ENCODE assay signal across 24 cellular contexts in genomic region chr2:238038203-238038602, GRCh38. TPM values are rescaled to one million over a fixed set of nuclear protein-coding genes. Genes with fewer than 3 reads are reported as not detected.
DNase-seq lines count a peak whose midpoint lies in the region; ATAC-seq, FAIRE-seq and TF ChIP-seq lines count a peak whose summit lies in the region.
"Had no signal": no experiment of that assay in that cellular context is flagged by ENCODE, and none has a peak within 500 bp of the region (broad histone marks: within the 10 kb centered on the region; RNA-seq: fewer than 3 reads in every experiment).

No MANE protein-coding gene starts in this region.

- H3K9me3 ChIP-seq in kidney (ENCODE audit: control insufficient read depth in 1 of 2, low read length in 2 of 2) (no peaks in the 10 kb centered on the region), neuronal stem cell (replicated peaks in 1 of 2; ENCODE audit: control insufficient read depth in 2 of 2, insufficient read depth in 1 of 2, low read depth in 1 of 2, low read length in 2 of 2) (no peaks in the 10 kb centered on the region)
- H3K9me3 ChIP-seq: A549; BLaER1 treated with 17β-estradiol and CSF1 and Interleukin-3, amounts not matched to agents 10 nM and 100 nM; Caco-2 had no signal

- no peak overlapping the region for H3K4ac ChIP-seq in neuronal stem cell (ENCODE audit: low read length)

- H3K4me3 ChIP-seq in kidney (ENCODE audit: low read length in 2 of 2), result no peak overlapping the region
- no peak overlapping the region for H3K4me3 ChIP-seq in neuronal stem cell (ENCODE audit: low read length in 2 of 2)
- H3K4me3 ChIP-seq: A549; BLaER1 treated with 17β-estradiol and CSF1 and Interleukin-3, amounts not matched to agents 10 nM and 100 nM had no signal

- H2BK12ac ChIP-seq in neuronal stem cell (ENCODE audit: low read length), result no peak overlapping the region

- H3K4me2 ChIP-seq in neuronal stem cell (ENCODE audit: insufficient read depth, low read length, poor library complexity, severe bottlenecking), result no peak overlapping the region
- H3K4me2 ChIP-seq: A549; BLaER1 treated with 17β-estradiol and CSF1 and Interleukin-3, amounts not matched to agents 10 nM and 100 nM had no signal

- WGBS in neuronal stem cell (ENCODE audit: extremely low coverage in 2 of 2, insufficient read length in 2 of 2, insufficient replicate concordance in 1 of 2), 2 donors, result no CpG with 5 or more reads among the region's 8 CpGs

- no peaks in the 10 kb centered on the region for H3K9me3 Mint-ChIP-seq in stimulated activated naive CD8-positive, alpha-beta T cell treated with anti-CD3 and anti-CD28 coated beads, Interleukin-15, amount 100 ng/mL, for 72 hours
- H3K9me3 Mint-ChIP-seq in stimulated activated effector memory CD8-positive, alpha-beta T cell treated with anti-CD3 and anti-CD28 coated beads, Interleukin-12 subunit alpha, Interleukin-12 subunit beta, amount 100 ng/mL, for 72 hours, result no peaks in the 10 kb centered on the region
- no peaks in the 10 kb centered on the region for H3K9me3 Mint-ChIP-seq in natural killer cell
- H3K9me3 Mint-ChIP-seq: CD4-positive, alpha-beta T cell; CD8-positive, alpha-beta T cell had no signal

- H3K9ac ChIP-seq in kidney (ENCODE audit: low read length in 2 of 2) (no peak overlapping the region), neuronal stem cell (ENCODE audit: low read depth, low read length, poor library complexity) (no peak overlapping the region)
- H3K9ac ChIP-seq: BLaER1 treated with 17β-estradiol and CSF1 and Interleukin-3, amounts not matched to agents 10 nM and 100 nM had no signal

- H3K4me1 Mint-ChIP-seq in stimulated activated naive CD8-positive, alpha-beta T cell treated with anti-CD3 and anti-CD28 coated beads, Interleukin-15, amount 100 ng/mL, for 72 hours, result peaks cover 12% of the 10 kb centered on the region
- peaks cover 10% of the 10 kb centered on the region for H3K4me1 Mint-ChIP-seq in stimulated activated effector memory CD8-positive, alpha-beta T cell treated with anti-CD3 and anti-CD28 coated beads, Interleukin-12 subunit alpha, Interleukin-12 subunit beta, amount 100 ng/mL, for 72 hours
- peaks cover 3 to 36% of the 10 kb centered on the region in 2 donors for H3K4me1 Mint-ChIP-seq in natural killer cell
- H3K4me1 Mint-ChIP-seq: B cell had no signal

- H3K36me3 ChIP-seq in kidney (ENCODE audit: control insufficient read depth in 1 of 2, insufficient read depth in 2 of 2, low read length in 2 of 2) (peaks cover 30 to 31% of the 10 kb centered on the region in 2 donors), neuronal stem cell (replicated peaks in 1 of 2; ENCODE audit: control insufficient read depth in 2 of 2, insufficient read depth in 2 of 2, low read length in 2 of 2) (peaks cover 23 to 86% of the 10 kb centered on the region in 2 donors)

- H3K36me3 Mint-ChIP-seq in stimulated activated effector memory CD8-positive, alpha-beta T cell treated with anti-CD3 and anti-CD28 coated beads, Interleukin-12 subunit alpha, Interleukin-12 subunit beta, amount 100 ng/mL, for 72 hours, result peaks cover 85% of the 10 kb centered on the region
- H3K36me3 Mint-ChIP-seq in natural killer cell, result no peaks in the 10 kb centered on the region

- DNase-seq in stimulated activated naive CD8-positive, alpha-beta T cell treated with anti-CD3 and anti-CD28 coated beads, Interleukin-15, Interleukin-2, amounts not matched to agents 100 U/mL and 50 U/mL, for 24 hours, result no peak
- DNase-seq in stimulated activated naive CD8-positive, alpha-beta T cell treated with anti-CD3 and anti-CD28 coated beads, Interleukin-15, amount 100 ng/mL, for 72 hours, result no peak
- DNase-seq in kidney, result peak; percentile 48
- DNase-seq in neuronal stem cell (ENCODE audit: low spot score), result no peak
- no peak for DNase-seq in stimulated activated effector memory CD8-positive, alpha-beta T cell treated with anti-CD3 and anti-CD28 coated beads, Interleukin-12 subunit alpha, Interleukin-12 subunit beta, amount 100 ng/mL, for 72 hours (ENCODE audit: low spot score in 2 of 2)
- DNase-seq in natural killer cell, result no peak
- DNase-seq in activated T-cell treated with anti-CD3 and anti-CD28 coated beads, Interleukin-2, amount 50 U/mL, for 1 hour, result no peak
- DNase-seq: AML-193; Caco-2; Calu3; CD4-positive, alpha-beta T cell; DMS79 treated with DMSO at 0.1 percent for 48 hours; GF-D8 had no signal

- ATAC-seq in stimulated activated naive CD8-positive, alpha-beta T cell treated with anti-CD3 and anti-CD28 coated beads, Interleukin-15, Interleukin-2, amounts not matched to agents 100 U/mL and 50 U/mL, for 24 hours, result peak; percentile 14
- no peak for ATAC-seq in stimulated activated naive CD8-positive, alpha-beta T cell treated with anti-CD3 and anti-CD28 coated beads, Interleukin-15, amount 100 ng/mL, for 72 hours
- ATAC-seq in stimulated activated effector memory CD8-positive, alpha-beta T cell treated with anti-CD3 and anti-CD28 coated beads, Interleukin-12 subunit alpha, Interleukin-12 subunit beta, amount 100 ng/mL, for 72 hours, result no peak
- no peak for ATAC-seq in natural killer cell
- ATAC-seq in HG03571 (IDR thresholded peaks at IDR 0.05; ENCODE audit: unreplicated experiment), result no peak
- ATAC-seq: A549; CD8-positive, alpha-beta T cell had no signal

- no peaks in the 10 kb centered on the region for H3K27me3 ChIP-seq in neuronal stem cell (ENCODE audit: control insufficient read depth in 3 of 3, insufficient read depth in 3 of 3, low read depth in 1 of 3, low read length in 3 of 3)
- H3K27me3 ChIP-seq: BLaER1 treated with 17β-estradiol and CSF1 and Interleukin-3, amounts not matched to agents 10 nM and 100 nM had no signal

- no peak overlapping the region for H2AFZ ChIP-seq in neuronal stem cell (ENCODE audit: low read length)

- H4K8ac ChIP-seq in neuronal stem cell (ENCODE audit: low read depth, low read length), result no peak overlapping the region

- FAIRE-seq in kidney (lab: Jason Lieb, UNC), result no peak
- FAIRE-seq: A549, D721Med, G401.6, GM12891, GM19239 had no signal

- no peak overlapping the region for H3K27ac Mint-ChIP-seq in stimulated activated naive CD8-positive, alpha-beta T cell treated with anti-CD3 and anti-CD28 coated beads, Interleukin-15, amount 100 ng/mL, for 72 hours
- peak overlapping the region; percentile 50 for H3K27ac Mint-ChIP-seq in stimulated activated effector memory CD8-positive, alpha-beta T cell treated with anti-CD3 and anti-CD28 coated beads, Interleukin-12 subunit alpha, Interleukin-12 subunit beta, amount 100 ng/mL, for 72 hours
- no peak overlapping the region for H3K27ac Mint-ChIP-seq in natural killer cell
- H3K27ac Mint-ChIP-seq: B cell; CD4-positive, alpha-beta T cell; CD8-positive, alpha-beta T cell had no signal

- H3K23ac ChIP-seq in neuronal stem cell (ENCODE audit: low read depth, low read length, poor library complexity), result peak overlapping the region; percentile 70

- no peak overlapping the region for H4K91ac ChIP-seq in neuronal stem cell (ENCODE audit: low read depth, low read length, poor library complexity)

- intact Hi-C loops in kidney (cut with DNase I) (no loop called here), natural killer cell (cut with micrococcal nuclease) (no loop called here)

- H2BK120ac ChIP-seq in neuronal stem cell (ENCODE audit: low read depth, low read length), result no peak overlapping the region

- no peak overlapping the region for H2BK15ac ChIP-seq in neuronal stem cell (ENCODE audit: low read length)

- no peak overlapping the region for H3K4me3 Mint-ChIP-seq in stimulated activated naive CD8-positive, alpha-beta T cell treated with anti-CD3 and anti-CD28 coated beads, Interleukin-15, amount 100 ng/mL, for 72 hours
- H3K4me3 Mint-ChIP-seq in stimulated activated effector memory CD8-positive, alpha-beta T cell treated with anti-CD3 and anti-CD28 coated beads, Interleukin-12 subunit alpha, Interleukin-12 subunit beta, amount 100 ng/mL, for 72 hours, result no peak overlapping the region
- no peak overlapping the region for H3K4me3 Mint-ChIP-seq in natural killer cell
- H3K4me3 Mint-ChIP-seq: B cell; CD4-positive, alpha-beta T cell; CD8-positive, alpha-beta T cell had no signal

- H3K27ac ChIP-seq in kidney (ENCODE audit: low read depth in 2 of 2, low read length in 2 of 2) (no peak overlapping the region), neuronal stem cell (replicated peaks; ENCODE audit: low read length) (no peak overlapping the region)
- H3K27ac ChIP-seq: 22Rv1; A549; BLaER1 treated with 17β-estradiol and CSF1 and Interleukin-3, amounts not matched to agents 10 nM and 100 nM; C4-2B had no signal

- no peak for TF ChIP-seq CTCF in kidney (IDR thresholded peaks at IDR 0.05; ENCODE audit: borderline replicate concordance, extremely low read depth, insufficient read depth)
- no peak for TF ChIP-seq CTCF in natural killer cell (IDR thresholded peaks at IDR 0.05)

- no peaks in the 10 kb centered on the region for H3K79me1 ChIP-seq in neuronal stem cell (ENCODE audit: low read depth, low read length)

- no peaks in the 10 kb centered on the region for H3K4me1 ChIP-seq in kidney (ENCODE audit: control insufficient read depth in 1 of 2, insufficient read depth in 1 of 2, low read depth in 1 of 2, low read length in 2 of 2)
- no peaks in the 10 kb centered on the region for H3K4me1 ChIP-seq in neuronal stem cell (ENCODE audit: control insufficient read depth in 2 of 2, insufficient read depth in 1 of 2, low read depth in 1 of 2, low read length in 2 of 2)
- H3K4me1 ChIP-seq: A549; BLaER1 treated with 17β-estradiol and CSF1 and Interleukin-3, amounts not matched to agents 10 nM and 100 nM; Caco-2 had no signal

- H3K27me3 Mint-ChIP-seq in stimulated activated naive CD8-positive, alpha-beta T cell treated with anti-CD3 and anti-CD28 coated beads, Interleukin-15, amount 100 ng/mL, for 72 hours, result no peaks in the 10 kb centered on the region
- H3K27me3 Mint-ChIP-seq in natural killer cell (ENCODE audit: low read depth in 2 of 2), result no peaks in the 10 kb centered on the region
- H3K27me3 Mint-ChIP-seq: B cell; CD4-positive, alpha-beta T cell had no signal

- H3K18ac ChIP-seq in neuronal stem cell (ENCODE audit: low read length), result no peak overlapping the region

- H2AK5ac ChIP-seq in neuronal stem cell (ENCODE audit: low read depth, low read length), result no peak overlapping the region

- no peak overlapping the region for H3K14ac ChIP-seq in neuronal stem cell (ENCODE audit: low read length)

- no peak overlapping the region for H2BK5ac ChIP-seq in neuronal stem cell (ENCODE audit: low read length)

RNA-seq across cellular contexts. Expression of gene SCLY, which starts 22.6 kb away (rescaled TPM):
- total RNA-seq in kidney (18.3 TPM), natural killer cell (10 to 100 TPM; 16.3 to 24.6 (median 20.1) TPM)
- 21.9 TPM for polyA plus RNA-seq in kidney (ENCODE audit: insufficient read depth, low read depth, low replicate concordance)
- polyA plus RNA-seq in neuronal stem cell (2013, experiment 1 of 2), result 19.6 TPM
- 19.6 TPM for polyA plus RNA-seq in neuronal stem cell (2013, experiment 2 of 2)
